27 cellular contexts compared by ENCODE assay signal in genomic region chr3:61591300-61591699, GRCh38. TPM values are rescaled to one million over a fixed set of nuclear protein-coding genes. Genes with fewer than 3 reads are reported as not detected.
"Had no signal": no experiment of that assay in that cellular context is flagged by ENCODE, and none has a peak within 500 bp of the region (broad histone marks: within the 10 kb centered on the region; RNA-seq: fewer than 3 reads in every experiment).

No MANE protein-coding gene starts in this region.

- H3K9me3 ChIP-seq: left ventricle myocardium inferior, pancreas, prostate gland, stomach, testis, thyroid gland, transverse colon, upper lobe of right lung had no signal

- H3K4me3 Mint-ChIP-seq: memory B cell; naive thymus-derived CD8-positive, alpha-beta T cell; nephron; neural crest cell; stimulated activated naive B cell treated with anti-CD40 and anti-IgM and Interleukin-4, amounts not matched to agents 10 μg/mL and 1 μg/mL and 100 μg/mL, for 72 hours had no signal

- H3K27ac Mint-ChIP-seq: memory B cell; naive thymus-derived CD8-positive, alpha-beta T cell; nephron; stimulated activated naive B cell treated with anti-CD40 and anti-IgM and Interleukin-4, amounts not matched to agents 10 μg/mL and 1 μg/mL and 100 μg/mL, for 72 hours had no signal

- H3K4me3 ChIP-seq: hepatocyte, left ventricle myocardium inferior, lung, pancreas, prostate gland, skin epidermis, stomach, testis, thyroid gland, transverse colon, upper lobe of right lung had no signal

- ATAC-seq: naive thymus-derived CD8-positive, alpha-beta T cell; pancreas; right cardiac atrium; sciatic nerve; stimulated activated naive B cell treated with anti-CD40 and anti-IgM and Interleukin-4, amounts not matched to agents 10 μg/mL and 1 μg/mL and 100 μg/mL, for 72 hours; stimulated activated naive CD8-positive, alpha-beta T cell treated with anti-CD3 and anti-CD28 coated beads, Interleukin-15, Interleukin-2, amounts not matched to agents 100 U/mL and 50 U/mL, for 24 hours; upper lobe of right lung had no signal

- H3K4me1 Mint-ChIP-seq: naive thymus-derived CD8-positive, alpha-beta T cell; stimulated activated naive B cell treated with anti-CD40 and anti-IgM and Interleukin-4, amounts not matched to agents 10 μg/mL and 1 μg/mL and 100 μg/mL, for 72 hours had no signal

- H3K9me3 Mint-ChIP-seq: memory B cell; nephron; stimulated activated naive B cell treated with anti-CD40 and anti-IgM and Interleukin-4, amounts not matched to agents 10 μg/mL and 1 μg/mL and 100 μg/mL, for 72 hours had no signal

- H3K27me3 ChIP-seq: hepatocyte, pancreas, stomach, testis, thyroid gland, transverse colon, upper lobe of right lung had no signal

- H3K27me3 Mint-ChIP-seq: stimulated activated naive B cell treated with anti-CD40 and anti-IgM and Interleukin-4, amounts not matched to agents 10 μg/mL and 1 μg/mL and 100 μg/mL, for 72 hours had no signal

- H3K36me3 Mint-ChIP-seq: naive thymus-derived CD8-positive, alpha-beta T cell; stimulated activated naive B cell treated with anti-CD40 and anti-IgM and Interleukin-4, amounts not matched to agents 10 μg/mL and 1 μg/mL and 100 μg/mL, for 72 hours had no signal

- H3K4me1 ChIP-seq: pancreas, prostate gland, transverse colon had no signal

- H3K36me3 ChIP-seq: pancreas, prostate gland, stomach, thyroid gland, transverse colon had no signal

- H3K27ac ChIP-seq: hepatocyte, left ventricle myocardium inferior, pancreas, prostate gland, skin epidermis, stomach, testis, thyroid gland, transverse colon, upper lobe of right lung had no signal

- DNase-seq: islet precursor cell; left ventricle myocardium inferior; naive thymus-derived CD8-positive, alpha-beta T cell; nucleus accumbens; pancreas; posterior cingulate gyrus; retina; right cardiac atrium; stimulated activated CD4-positive, alpha-beta T cell treated with anti-CD3 and anti-CD28 coated beads, Interleukin-12 subunit alpha, Interleukin-12 subunit beta, amount 100 ng/mL, for 4 hours; stimulated activated CD4-positive, alpha-beta T cell treated with anti-CD3 and anti-CD28 coated beads, Interleukin-15, amount 100 ng/mL, for 24 hours; stimulated activated CD4-positive, alpha-beta T cell treated with anti-CD3 and anti-CD28 coated beads, Interleukin-2, amount 100 ng/mL, for 24 hours; stimulated activated CD4-positive, alpha-beta T cell treated with anti-CD3 and anti-CD28 coated beads, Interleukin-4, amount 100 ng/mL, for 1 hour; stimulated activated naive B cell treated with anti-CD40 and anti-IgM and Interleukin-4, amounts not matched to agents 10 μg/mL and 1 μg/mL and 100 μg/mL, for 72 hours; stimulated activated naive CD8-positive, alpha-beta T cell treated with anti-CD3 and anti-CD28 coated beads, Interleukin-15, Interleukin-2, amounts not matched to agents 100 U/mL and 50 U/mL, for 24 hours; stomach; testis; thyroid gland; transverse colon; upper lobe of right lung had no signal

RNA-seq across cellular contexts. Expression of gene PTPRG, which starts 29.9 kb away (rescaled TPM):
- total RNA-seq: naive thymus-derived CD8-positive, alpha-beta T cell had no signal
- polyA plus RNA-seq: naive thymus-derived CD8-positive, alpha-beta T cell had no signal
